Comparison of ENCODE assay signal across 12 cellular contexts in genomic region chr12:71152838-71153237, GRCh38. TPM values are rescaled to one million over a fixed set of nuclear protein-coding genes. Genes with fewer than 3 reads are reported as not detected.
"Had no signal": no experiment of that assay in that cellular context is flagged by ENCODE, and none has a peak within 500 bp of the region (broad histone marks: within the 10 kb centered on the region; RNA-seq: fewer than 3 reads in every experiment).

No MANE protein-coding gene starts in this region.

- DNase-seq: activated CD4-positive, alpha-beta T cell treated with anti-CD3 and anti-CD28 coated beads, Interleukin-2, amount 50 U/mL, for 4 hours; activated CD4-positive, CD25-positive, alpha-beta regulatory T cell treated with anti-CD3 and anti-CD28 coated beads, Interleukin-2, amount 50 U/mL, for 72 hours; activated T-cell treated with anti-CD3 and anti-CD28 coated beads, Interleukin-2, amount 50 U/mL, for 1 hour; body of pancreas; dorsolateral prefrontal cortex; immature natural killer cell; occipital lobe; right cardiac atrium; thyroid gland had no signal

- H3K9me3 ChIP-seq: body of pancreas, thyroid gland, vagina had no signal

- H3K27me3 ChIP-seq: body of pancreas, thyroid gland, vagina had no signal

- H3K36me3 ChIP-seq: thyroid gland, vagina had no signal

- H3K4me3 ChIP-seq: body of pancreas, dorsolateral prefrontal cortex, lung, smooth muscle cell, thyroid gland, vagina had no signal

- H3K4me2 ChIP-seq: smooth muscle cell had no signal

- ATAC-seq: body of pancreas, right cardiac atrium had no signal

- H3K27ac ChIP-seq: dorsolateral prefrontal cortex, thyroid gland, vagina had no signal

RNA-seq across cellular contexts. Expression of gene TSPAN8, which starts 5.0 kb away (rescaled TPM):
- total RNA-seq: occipital lobe, smooth muscle cell had no signal
- polyA plus RNA-seq: immature natural killer cell, smooth muscle cell had no signal
